20 cellular contexts compared by ENCODE assay signal in genomic region chr3:41974223-41974622, GRCh38.
"Had no signal": no experiment of that assay in that cellular context is flagged by ENCODE, and none has a peak within 500 bp of the region (broad histone marks: within the 10 kb centered on the region; RNA-seq: fewer than 3 reads in every experiment).

No MANE protein-coding gene starts in this region.

- H3K4me3 ChIP-seq: colonic mucosa, gastrocnemius medialis, heart left ventricle, lung, right atrium auricular region, tibial nerve, uterus had no signal

- H3K36me3 Mint-ChIP-seq: mesothelial cell of epicardium had no signal

- H3K27ac ChIP-seq: colonic mucosa, gastrocnemius medialis, heart left ventricle, right atrium auricular region, tibial nerve, uterus had no signal

- H3K4me1 ChIP-seq: colonic mucosa, gastrocnemius medialis, right atrium auricular region, tibial nerve, uterus had no signal

- H3K27ac Mint-ChIP-seq: activated CD4-positive, alpha-beta memory T cell treated with anti-CD3 and anti-CD28 coated beads, Interleukin-2, amount 10 ng/mL, durations not matched to agents 7 days and 5 days; activated CD4-positive, alpha-beta T cell treated with anti-CD3 and anti-CD28 coated beads for 36 hours; activated T-cell treated with anti-CD3 and anti-CD28 coated beads, Interleukin-2, amount 50 U/mL, for 24 hours; mesothelial cell of epicardium; nephron progenitor cell; progenitor cell of endocrine pancreas had no signal

- DNase-seq: activated CD4-positive, alpha-beta memory T cell treated with anti-CD3 and anti-CD28 coated beads, Interleukin-2, amount 10 ng/mL, durations not matched to agents 7 days and 5 days; activated CD4-positive, alpha-beta T cell treated with anti-CD3 and anti-CD28 coated beads for 36 hours; activated naive CD4-positive, alpha-beta T cell treated with anti-CD3 and anti-CD28 coated beads, Interleukin-2, amount 50 U/mL, for 16 hours; activated T-cell treated with anti-CD3 and anti-CD28 coated beads, Interleukin-2, amount 50 U/mL, for 24 hours; amniotic stem cell; caudate nucleus; colonic mucosa; gastrocnemius medialis; heart left ventricle; nephron progenitor cell; small intestine; stimulated activated CD4-positive, alpha-beta T cell treated with anti-CD3 and anti-CD28 coated beads, Interleukin-4, amount 100 ng/mL, for 24 hours; stimulated activated naive CD4-positive, alpha-beta T cell; T1000; uterus had no signal

- H3K4me1 Mint-ChIP-seq: activated CD4-positive, alpha-beta memory T cell treated with anti-CD3 and anti-CD28 coated beads, Interleukin-2, amount 10 ng/mL, durations not matched to agents 7 days and 5 days; activated CD4-positive, alpha-beta T cell treated with anti-CD3 and anti-CD28 coated beads for 36 hours had no signal

- H3K9me3 Mint-ChIP-seq: activated CD4-positive, alpha-beta memory T cell treated with anti-CD3 and anti-CD28 coated beads, Interleukin-2, amount 10 ng/mL, durations not matched to agents 7 days and 5 days; activated T-cell treated with anti-CD3 and anti-CD28 coated beads, Interleukin-2, amount 50 U/mL, for 24 hours; nephron progenitor cell had no signal

- H3K27me3 ChIP-seq: colonic mucosa, gastrocnemius medialis, heart left ventricle, right atrium auricular region, tibial nerve, uterus had no signal

- H3K36me3 ChIP-seq: colonic mucosa, gastrocnemius medialis, heart left ventricle, right atrium auricular region, tibial nerve, uterus had no signal

- H3K4me3 Mint-ChIP-seq: activated CD4-positive, alpha-beta memory T cell treated with anti-CD3 and anti-CD28 coated beads, Interleukin-2, amount 10 ng/mL, durations not matched to agents 7 days and 5 days; activated CD4-positive, alpha-beta T cell treated with anti-CD3 and anti-CD28 coated beads for 36 hours; activated T-cell treated with anti-CD3 and anti-CD28 coated beads, Interleukin-2, amount 50 U/mL, for 24 hours; mesothelial cell of epicardium; nephron progenitor cell had no signal

- H3K27me3 Mint-ChIP-seq: activated CD4-positive, alpha-beta T cell treated with anti-CD3 and anti-CD28 coated beads for 36 hours; activated T-cell treated with anti-CD3 and anti-CD28 coated beads, Interleukin-2, amount 50 U/mL, for 24 hours had no signal

- H3K9me3 ChIP-seq: colonic mucosa, gastrocnemius medialis, right atrium auricular region, tibial nerve, uterus had no signal
